8 cellular contexts compared by ENCODE assay signal in genomic region chr6:148758492-148758891, GRCh38. TPM values are rescaled to one million over a fixed set of nuclear protein-coding genes. Genes with fewer than 3 reads are reported as not detected.
A peak's percentile ranks its signal among the peaks of the same experiment; 100 is the strongest.
DNase-seq lines count a peak whose midpoint lies in the region; ATAC-seq, FAIRE-seq and TF ChIP-seq lines count a peak whose summit lies in the region.

No MANE protein-coding gene starts in this region.

- H2BK15ac ChIP-seq in mesenchymal stem cell (ENCODE audit: low read depth, poor library complexity, severe bottlenecking) = no peak overlapping the region

- H2BK5ac ChIP-seq in mesenchymal stem cell (ENCODE audit: low read depth, low read length, poor library complexity, severe bottlenecking) = no peak overlapping the region

- H3K9me3 ChIP-seq in heart left ventricle = peaks cover 0 to 2% (median 0%) of the 10 kb centered on the region in 12 donors
- peaks cover under 1% of the 10 kb centered on the region for H3K9me3 ChIP-seq in left ventricle myocardium inferior (replicated peaks)
- H3K9me3 ChIP-seq in kidney (ENCODE audit: control insufficient read depth in 1 of 2, low read length in 2 of 2) = no peaks in the 10 kb centered on the region
- no peaks in the 10 kb centered on the region for H3K9me3 ChIP-seq in mesenchymal stem cell (ENCODE audit: control insufficient read depth, low read length)

- H2AK5ac ChIP-seq in mesenchymal stem cell (ENCODE audit: low read length, severe bottlenecking) = no peak overlapping the region

- H3K36me3 ChIP-seq in heart left ventricle (no peaks in the 10 kb centered on the region), left ventricle myocardium inferior (no peaks in the 10 kb centered on the region), kidney (ENCODE audit: control insufficient read depth in 1 of 2, insufficient read depth in 2 of 2, low read length in 2 of 2) (no peaks in the 10 kb centered on the region), mesenchymal stem cell (ENCODE audit: control insufficient read depth in 1 of 2, insufficient read depth in 2 of 2, low read depth in 1 of 2, low read length in 2 of 2) (no peaks in the 10 kb centered on the region)

- H3K14ac ChIP-seq in mesenchymal stem cell (ENCODE audit: low read length in 2 of 2) = no peak overlapping the region

- H3K4me3 ChIP-seq in heart left ventricle (no peak overlapping the region), left ventricle myocardium inferior (no peak overlapping the region), kidney (ENCODE audit: low read length in 2 of 2) (no peak overlapping the region), mesenchymal stem cell (ENCODE audit: insufficient read depth in 1 of 2, low read depth in 1 of 2, low read length in 2 of 2) (no peak overlapping the region)

- 64 to 70% (median 68%) methylated on average over 6 of the region's 6 CpGs for WGBS in heart left ventricle, 4 donors
- 98% methylated on average over 6 of the region's 6 CpGs for WGBS in mesenchymal stem cell

- peaks cover 10% of the 10 kb centered on the region for H3K79me1 ChIP-seq in mesenchymal stem cell (replicated peaks; ENCODE audit: low read length, poor library complexity, severe bottlenecking)

- FAIRE-seq in kidney (lab: Jason Lieb, UNC) = no peak

- H4K91ac ChIP-seq in mesenchymal stem cell (ENCODE audit: low read length) = no peak overlapping the region

- H3K27me3 ChIP-seq in heart left ventricle (no peaks in the 10 kb centered on the region), left ventricle myocardium inferior (ENCODE audit: low read depth) (no peaks in the 10 kb centered on the region), mesenchymal stem cell (ENCODE audit: control insufficient read depth in 1 of 2, insufficient read depth in 1 of 2, low read length in 2 of 2) (no peaks in the 10 kb centered on the region)

- in situ Hi-C loops in ACHN (cut with HindIII; ENCODE audit: low pct_ligation_motif_present, low pct_unique_long_range_greater_than_20kb, low sequenced_read_pairs) = no loop called here

- intact Hi-C loops in heart left ventricle (cut with DNase I) = no loop called here
- intact Hi-C loops in left ventricle myocardium inferior (cut with micrococcal nuclease) = no loop called here
- intact Hi-C loops in left cardiac atrium (cut with DNase I) = no loop called here
- intact Hi-C loops in kidney (cut with DNase I) = no loop called here

- TF ChIP-seq POLR2A in heart left ventricle (IDR thresholded peaks at IDR 0.05) = no peak
- TF ChIP-seq POLR2A in Raji (IDR thresholded peaks at IDR 0.05; ENCODE audit: insufficient read depth, low read depth, low read length) = peak; percentile 70

- DNase-seq in heart left ventricle (peak in 2 of 5 donors; percentile 18 to 27), left ventricle myocardium inferior (no peak), left cardiac atrium (no peak), kidney (no peak), ACHN (no peak), mesenchymal stem cell (no peak)

- peak overlapping the region in 2 of 12 donors; percentile 15 to 75 for H3K27ac ChIP-seq in heart left ventricle
- no peak overlapping the region for H3K27ac ChIP-seq in left ventricle myocardium inferior (replicated peaks)
- H3K27ac ChIP-seq in kidney (ENCODE audit: low read depth in 2 of 2, low read length in 2 of 2) = no peak overlapping the region
- no peak overlapping the region for H3K27ac ChIP-seq in mesenchymal stem cell (ENCODE audit: low read length, poor library complexity, severe bottlenecking)

- no peak overlapping the region for H3K9ac ChIP-seq in kidney (ENCODE audit: low read length in 2 of 2)
- no peak overlapping the region for H3K9ac ChIP-seq in mesenchymal stem cell (ENCODE audit: low read length)

- TF ChIP-seq CTCF in heart left ventricle (IDR thresholded peaks at IDR 0.05) (no peak), left ventricle myocardium inferior (IDR thresholded peaks at IDR 0.05; ENCODE audit: borderline replicate concordance) (no peak), kidney (IDR thresholded peaks at IDR 0.05; ENCODE audit: borderline replicate concordance, extremely low read depth, insufficient read depth) (no peak)

- H3K4me2 ChIP-seq in mesenchymal stem cell (ENCODE audit: low read length, poor library complexity, severe bottlenecking) = no peak overlapping the region

- H3K4ac ChIP-seq in mesenchymal stem cell (ENCODE audit: low read depth in 1 of 2, low read length in 2 of 2) = no peak overlapping the region

- ATAC-seq in heart left ventricle = peak in 3 of 4 donors; percentile 34 to 71 (median 68)
- peak; percentile 60 for ATAC-seq in HG02970 (IDR thresholded peaks at IDR 0.05; ENCODE audit: low FRiP score, unreplicated experiment)
- peak; percentile 31 to 37 for ATAC-seq in left cardiac atrium

- H3K4me1 ChIP-seq in heart left ventricle (peaks cover 0 to 52% (median 23%) of the 10 kb centered on the region in 12 donors), left ventricle myocardium inferior (peaks cover 27% of the 10 kb centered on the region), kidney (ENCODE audit: control insufficient read depth in 1 of 2, insufficient read depth in 1 of 2, low read depth in 1 of 2, low read length in 2 of 2) (peaks cover 2 to 5% of the 10 kb centered on the region in 2 donors), mesenchymal stem cell (ENCODE audit: control insufficient read depth, insufficient read depth, low read depth, low read length) (peaks cover 10% of the 10 kb centered on the region)

- no peak overlapping the region for H2BK12ac ChIP-seq in mesenchymal stem cell (ENCODE audit: low read length in 2 of 2)

- H3K23ac ChIP-seq in mesenchymal stem cell (ENCODE audit: low read length in 2 of 2) = no peak overlapping the region

- H2BK120ac ChIP-seq in mesenchymal stem cell (ENCODE audit: low read depth, low read length) = no peak overlapping the region

- no peak overlapping the region for H3K18ac ChIP-seq in mesenchymal stem cell (ENCODE audit: low read depth in 1 of 2, low read length in 2 of 2)

- H2AFZ ChIP-seq in mesenchymal stem cell (ENCODE audit: low read depth, low read length) = no peak overlapping the region

- no peak overlapping the region for H4K8ac ChIP-seq in mesenchymal stem cell (ENCODE audit: low read length)

RNA-seq across cellular contexts. Expression of gene UST, which starts 11.7 kb away (rescaled TPM):
- total RNA-seq in heart left ventricle (1 to 10 TPM; 1.5 to 4.5 (median 2.7) TPM), left ventricle myocardium inferior (3.3 TPM), left cardiac atrium (1 to 10 TPM; 3.5 to 6.5 TPM), kidney (4.2 TPM)
- polyA plus RNA-seq in heart left ventricle (1 to 10 TPM; 1.1 to 5.8 TPM), kidney (ENCODE audit: insufficient read depth, low read depth, low replicate concordance) (3.2 TPM)
- 9.2 TPM for polyA plus RNA-seq in mesenchymal stem cell (2013, experiment 1 of 2)
- polyA plus RNA-seq in mesenchymal stem cell (2013, experiment 2 of 2) = 8.9 TPM
